ENCODE assay signal across 16 cellular contexts in the genomic region with DNA sequence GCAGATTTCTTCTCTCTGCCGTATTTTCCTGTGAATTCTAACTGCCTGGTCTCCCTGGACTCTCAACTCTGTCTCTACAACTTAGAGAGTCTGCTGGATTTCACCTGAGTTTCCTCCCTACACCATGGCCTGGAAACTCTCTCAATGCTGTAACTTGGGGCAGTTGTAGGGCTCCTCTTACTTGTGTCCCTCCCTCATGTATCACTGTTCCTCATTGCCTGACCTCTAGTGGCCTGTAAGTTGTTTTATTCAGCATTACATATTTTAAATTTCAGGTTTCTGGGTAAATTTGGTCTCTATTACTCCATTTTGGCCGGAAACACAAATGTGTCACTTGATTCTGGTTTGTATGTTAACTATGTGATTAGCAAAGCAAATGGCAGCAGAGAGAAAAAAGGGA.
DNase-seq lines count a peak whose midpoint lies in the region; ATAC-seq and TF ChIP-seq lines count a peak whose summit lies in the region.
"Had no signal": no experiment of that assay in that cellular context is flagged by ENCODE, and none has a peak within 500 bp of the region (broad histone marks: within the 10 kb centered on the region; RNA-seq: fewer than 3 reads in every experiment).

No MANE protein-coding gene starts in this region.

- TF ChIP-seq CTCF in C4-2B (conservative IDR thresholded peaks at IDR 0.05) (peak; percentile 41), KMS-11 (conservative IDR thresholded peaks at IDR 0.05; ENCODE audit: low read depth, low read length) (peak; percentile 61), astrocyte of the cerebellum (IDR thresholded peaks at IDR 0.05; ENCODE audit: low read depth, low read length, missing control alignments) (peak; percentile 8), colonic mucosa (IDR thresholded peaks at IDR 0.05) (no peak)

- H3K4me3 ChIP-seq in KMS-11 (IDR thresholded peaks at IDR 0.05; ENCODE audit: insufficient read depth, low read depth, low read length) (no peak overlapping the region), astrocyte of the cerebellum (ENCODE audit: low read depth, low read length) (no peak overlapping the region), colonic mucosa (no peak overlapping the region)

- no peaks in the 10 kb centered on the region for H3K4me1 Mint-ChIP-seq in stimulated activated memory B cell treated with anti-CD40 and anti-IgM and Interleukin-4, amounts not matched to agents 10 μg/mL and 1 μg/mL and 100 μg/mL, for 72 hours
- H3K4me1 Mint-ChIP-seq in activated CD4-positive, alpha-beta T cell treated with anti-CD3 and anti-CD28 coated beads, Interleukin-2, amount 10 ng/mL, durations not matched to agents 7 days and 5 days, result no peaks in the 10 kb centered on the region
- H3K4me1 Mint-ChIP-seq: central memory CD8-positive, alpha-beta T cell; naive B cell had no signal

- H3K4me2 ChIP-seq in KMS-11, result no peak overlapping the region; the same call in 1 of the 2 replicates

- H3K27me3 Mint-ChIP-seq in stimulated activated memory B cell treated with anti-CD40 and anti-IgM and Interleukin-4, amounts not matched to agents 10 μg/mL and 1 μg/mL and 100 μg/mL, for 72 hours, result peaks cover 16% of the 10 kb centered on the region
- H3K27me3 Mint-ChIP-seq in activated CD4-positive, alpha-beta T cell treated with anti-CD3 and anti-CD28 coated beads, Interleukin-2, amount 10 ng/mL, durations not matched to agents 7 days and 5 days, result no peaks in the 10 kb centered on the region

- H3K27me3 ChIP-seq in KMS-11 (ENCODE audit: insufficient read depth, low read depth) (no peaks in the 10 kb centered on the region), colonic mucosa (no peaks in the 10 kb centered on the region)

- intact Hi-C loops in colonic mucosa (cut with DNase I), result no loop called here

- H3K36me3 Mint-ChIP-seq in stimulated activated memory B cell treated with anti-CD40 and anti-IgM and Interleukin-4, amounts not matched to agents 10 μg/mL and 1 μg/mL and 100 μg/mL, for 72 hours, result no peaks in the 10 kb centered on the region
- H3K36me3 Mint-ChIP-seq in activated CD4-positive, alpha-beta T cell treated with anti-CD3 and anti-CD28 coated beads, Interleukin-2, amount 10 ng/mL, durations not matched to agents 7 days and 5 days (ENCODE audit: low read depth), result no peaks in the 10 kb centered on the region
- H3K36me3 Mint-ChIP-seq: CD8-positive, alpha-beta T cell had no signal

- no peak overlapping the region for H2AFZ ChIP-seq in KMS-11 (ENCODE audit: low read depth)

- H3K4me3 Mint-ChIP-seq in stimulated activated memory B cell treated with anti-CD40 and anti-IgM and Interleukin-4, amounts not matched to agents 10 μg/mL and 1 μg/mL and 100 μg/mL, for 72 hours, result no peak overlapping the region
- no peak overlapping the region for H3K4me3 Mint-ChIP-seq in activated CD4-positive, alpha-beta T cell treated with anti-CD3 and anti-CD28 coated beads, Interleukin-2, amount 10 ng/mL, durations not matched to agents 7 days and 5 days
- H3K4me3 Mint-ChIP-seq: activated naive CD4-positive, alpha-beta T cell treated with anti-CD3 and anti-CD28 coated beads for 36 hours; CD8-positive, alpha-beta T cell; central memory CD8-positive, alpha-beta T cell; naive B cell had no signal

- H3K27ac Mint-ChIP-seq in stimulated activated memory B cell treated with anti-CD40 and anti-IgM and Interleukin-4, amounts not matched to agents 10 μg/mL and 1 μg/mL and 100 μg/mL, for 72 hours, result no peak overlapping the region
- H3K27ac Mint-ChIP-seq in activated CD4-positive, alpha-beta T cell treated with anti-CD3 and anti-CD28 coated beads, Interleukin-2, amount 10 ng/mL, durations not matched to agents 7 days and 5 days, result no peak overlapping the region
- H3K27ac Mint-ChIP-seq: activated naive CD4-positive, alpha-beta T cell treated with anti-CD3 and anti-CD28 coated beads for 36 hours; CD8-positive, alpha-beta T cell; naive B cell had no signal

- DNase-seq in astrocyte of the cerebellum (ENCODE audit: low read depth) (no peak), islet precursor cell (peak; percentile 46), NCI-H1436 treated with DMSO at 0.1 percent for 48 hours (lab: John Stamatoyannopoulos, UW) (no peak), colonic mucosa (no peak)
- no peak for DNase-seq in activated CD4-positive, alpha-beta T cell treated with anti-CD3 and anti-CD28 coated beads, Interleukin-2, amount 10 ng/mL, durations not matched to agents 7 days and 5 days
- DNase-seq: activated naive CD4-positive, alpha-beta T cell treated with anti-CD3 and anti-CD28 coated beads for 36 hours; CD8-positive, alpha-beta T cell; naive B cell; NCI-H2029 treated with DMSO at 0.1 percent for 48 hours; right cardiac atrium; T1000 had no signal

- CTCF ChIA-PET in activated CD4-positive, alpha-beta T cell treated with anti-CD3 and anti-CD28 coated beads, Interleukin-2, amount 10 ng/mL, durations not matched to agents 7 days and 5 days (lab: Charles Lee), result no interaction called here

- H3K79me2 ChIP-seq in KMS-11 (ENCODE audit: insufficient read depth, low read depth), result no peaks in the 10 kb centered on the region

- H3K27ac ChIP-seq in C4-2B, result no peak overlapping the region
- H3K27ac ChIP-seq in KMS-11, result no peak overlapping the region
- H3K27ac ChIP-seq in colonic mucosa, result no peak overlapping the region

- POLR2A ChIA-PET in activated CD4-positive, alpha-beta T cell treated with anti-CD3 and anti-CD28 coated beads, Interleukin-2, amount 10 ng/mL, durations not matched to agents 7 days and 5 days (lab: Charles Lee), result no interaction called here

- peaks cover 54% of the 10 kb centered on the region for H3K4me1 ChIP-seq in KMS-11 (ENCODE audit: low read depth, poor library complexity, severe bottlenecking)
- H3K4me1 ChIP-seq in colonic mucosa, result no peaks in the 10 kb centered on the region

- H4K20me1 ChIP-seq in KMS-11 (ENCODE audit: insufficient read depth), result no peaks in the 10 kb centered on the region

- H3K9me3 ChIP-seq in colonic mucosa, result no peaks in the 10 kb centered on the region

- in situ Hi-C loops in astrocyte of the cerebellum (cut with HindIII; ENCODE audit: low sequenced_read_pairs), result no loop called here

- H3K9ac ChIP-seq in KMS-11 (no peak overlapping the region), colonic mucosa (ENCODE audit: low read depth in 2 of 2, low read length in 2 of 2) (no peak overlapping the region)

- no peaks in the 10 kb centered on the region for H3K36me3 ChIP-seq in KMS-11 (ENCODE audit: insufficient read depth)
- H3K36me3 ChIP-seq in colonic mucosa, result no peaks in the 10 kb centered on the region

- ATAC-seq in stimulated activated memory B cell treated with anti-CD40 and anti-IgM and Interleukin-4, amounts not matched to agents 10 μg/mL and 1 μg/mL and 100 μg/mL, for 72 hours, result no peak
- ATAC-seq: CD8-positive, alpha-beta T cell; HepG2; right cardiac atrium had no signal

- H3K9me3 Mint-ChIP-seq in stimulated activated memory B cell treated with anti-CD40 and anti-IgM and Interleukin-4, amounts not matched to agents 10 μg/mL and 1 μg/mL and 100 μg/mL, for 72 hours, result no peaks in the 10 kb centered on the region
- no peaks in the 10 kb centered on the region for H3K9me3 Mint-ChIP-seq in activated CD4-positive, alpha-beta T cell treated with anti-CD3 and anti-CD28 coated beads, Interleukin-2, amount 10 ng/mL, durations not matched to agents 7 days and 5 days
- H3K9me3 Mint-ChIP-seq: activated naive CD4-positive, alpha-beta T cell treated with anti-CD3 and anti-CD28 coated beads for 36 hours had no signal
